Comparison of ENCODE assay signal across 1 cellular context in the genomic region with DNA sequence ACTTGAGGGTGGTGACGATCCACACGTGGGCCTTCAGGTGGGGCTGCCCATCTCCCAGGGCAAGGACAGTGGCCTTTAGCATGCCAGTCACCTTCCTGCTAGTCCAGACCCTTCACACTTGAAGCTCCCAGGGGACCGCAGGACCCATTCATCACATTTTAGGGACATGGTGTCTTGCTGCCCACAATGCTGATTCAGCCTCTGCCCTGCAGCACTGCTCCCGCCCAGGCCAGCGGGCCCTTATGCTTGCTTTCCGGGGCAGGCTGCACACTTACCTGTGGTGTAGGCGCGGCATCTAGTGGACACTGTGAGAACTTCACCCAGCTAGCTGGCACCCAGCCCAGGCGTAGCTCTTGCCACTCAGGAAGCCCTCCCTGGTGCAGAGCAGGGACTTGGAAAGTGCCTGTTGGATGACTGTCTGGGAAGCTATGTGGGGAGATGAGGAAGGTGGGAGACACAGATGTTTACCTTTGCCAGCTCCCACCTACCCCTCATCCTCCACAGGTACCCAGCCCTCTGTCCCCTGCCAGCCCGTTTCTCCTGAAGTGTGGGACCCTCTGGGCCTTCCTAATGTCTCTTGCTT.
TF ChIP-seq lines count a peak whose summit lies in the region.

No MANE protein-coding gene starts in this region.

TF ChIP-seq in HepG2, 621 proteins besides CTCF, POLR2A, EP300 and RAD21 (continued from another document and continues in another):
- TF ChIP-seq, protein P1, sequence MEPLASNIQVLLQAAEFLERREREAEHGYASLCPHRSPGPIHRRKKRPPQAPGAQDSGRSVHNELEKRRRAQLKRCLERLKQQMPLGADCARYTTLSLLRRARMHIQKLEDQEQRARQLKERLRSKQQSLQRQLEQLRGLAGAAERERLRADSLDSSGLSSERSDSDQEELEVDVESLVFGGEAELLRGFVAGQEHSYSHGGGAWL (CRISPR knock-in tag; IDR thresholded peaks at IDR 0.05) = peak; percentile 59; the same call in 1 of the 2 replicates
- TF ChIP-seq MAFF (IDR thresholded peaks at IDR 0.05; ENCODE audit: low read depth, low read length) (0 out of 2 replicates have a peak, but pooled peaks have one; percentile 42), PRPF4 (IDR thresholded peaks at IDR 0.05; ENCODE audit: low read depth, low read length, poor library complexity, severe bottlenecking) (no peak), ZFX (CRISPR knock-in tag; IDR thresholded peaks at IDR 0.05; ENCODE audit: low read depth) (peak; percentile 41; the same call in 1 of the 2 replicates), SOX6 (IDR thresholded peaks at IDR 0.05) (no peak), SOX6 (CRISPR knock-in tag; IDR thresholded peaks at IDR 0.05) (peak; percentile 23; the same call in 1 of the 2 replicates), PRMT3 (CRISPR knock-in tag; IDR thresholded peaks at IDR 0.05; ENCODE audit: borderline replicate concordance, low read depth) (no peak), HOXA5 (CRISPR knock-in tag; IDR thresholded peaks at IDR 0.05) (0 out of 2 replicates have a peak, but pooled peaks have one; percentile 26), KAT2B (IDR thresholded peaks at IDR 0.05; ENCODE audit: borderline replicate concordance, low read depth, low read length) (no peak), HNRNPUL1 (IDR thresholded peaks at IDR 0.05; ENCODE audit: low read depth, low read length) (no peak), ZNF205 (CRISPR knock-in tag; IDR thresholded peaks at IDR 0.05) (0 out of 2 replicates have a peak, but pooled peaks have one; percentile 47), SIN3B (IDR thresholded peaks at IDR 0.05; ENCODE audit: low read length) (no peak), ZFP90 (CRISPR knock-in tag; IDR thresholded peaks at IDR 0.05; ENCODE audit: borderline replicate concordance) (peak; percentile 82; the same call in 1 of the 2 replicates), ZEB1 (IDR thresholded peaks at IDR 0.05; ENCODE audit: insufficient replicate concordance, low read depth) (no peak), MIER3 (CRISPR knock-in tag; IDR thresholded peaks at IDR 0.05; ENCODE audit: borderline replicate concordance) (peak; percentile 65; the same call in 1 of the 2 replicates), MIER2 (CRISPR knock-in tag; IDR thresholded peaks at IDR 0.05) (0 out of 2 replicates have a peak, but pooled peaks have one; percentile 61), ZNF75D (CRISPR knock-in tag; IDR thresholded peaks at IDR 0.05; ENCODE audit: borderline replicate concordance) (no peak), RELA (CRISPR knock-in tag; IDR thresholded peaks at IDR 0.05) (no peak), BRD4 (CRISPR knock-in tag; IDR thresholded peaks at IDR 0.05) (no peak), ZBTB7B (CRISPR knock-in tag; IDR thresholded peaks at IDR 0.05) (0 out of 2 replicates have a peak, but pooled peaks have one; percentile 21), ZNF670 (CRISPR knock-in tag; IDR thresholded peaks at IDR 0.05; ENCODE audit: borderline replicate concordance) (no peak), TEAD3 (CRISPR knock-in tag; optimal IDR thresholded peaks at IDR 0.05; ENCODE audit: borderline replicate concordance) (peak; percentile 75), ZFYVE20 (CRISPR knock-in tag; IDR thresholded peaks at IDR 0.05; ENCODE audit: borderline replicate concordance, low read depth) (no peak), SOX5 (CRISPR knock-in tag; IDR thresholded peaks at IDR 0.05; ENCODE audit: borderline replicate concordance) (peak; percentile 36; the same call in 1 of the 2 replicates), ZBTB1 (CRISPR knock-in tag; IDR thresholded peaks at IDR 0.05; ENCODE audit: borderline replicate concordance) (no peak), JUNB (CRISPR knock-in tag; IDR thresholded peaks at IDR 0.05; ENCODE audit: borderline replicate concordance) (no peak), KDM2A (CRISPR knock-in tag; IDR thresholded peaks at IDR 0.05; ENCODE audit: borderline replicate concordance, low read depth) (peak; percentile 72; the same call in 1 of the 2 replicates), ZSCAN31 (CRISPR knock-in tag; IDR thresholded peaks at IDR 0.05; ENCODE audit: low read depth) (0 out of 2 replicates have a peak, but pooled peaks have one; percentile 71), CBFB (CRISPR knock-in tag; IDR thresholded peaks at IDR 0.05) (peak; percentile 66; the same call in 1 of the 2 replicates), ZNF607 (CRISPR knock-in tag; IDR thresholded peaks at IDR 0.05; ENCODE audit: borderline replicate concordance) (no peak), FOXA3 (CRISPR knock-in tag; IDR thresholded peaks at IDR 0.05) (peak; percentile 54; the same call in 1 of the 2 replicates), ZNF350 (CRISPR knock-in tag; IDR thresholded peaks at IDR 0.05; ENCODE audit: borderline replicate concordance, low read depth) (peak; percentile 61; the same call in 1 of the 2 replicates), CCAR2 (optimal IDR thresholded peaks at IDR 0.05; ENCODE audit: low read depth, low read length) (no peak), FOSL2 (CRISPR knock-in tag; IDR thresholded peaks at IDR 0.05) (0 out of 2 replicates have a peak, but pooled peaks have one; percentile 34)
- TF ChIP-seq, protein P2, sequence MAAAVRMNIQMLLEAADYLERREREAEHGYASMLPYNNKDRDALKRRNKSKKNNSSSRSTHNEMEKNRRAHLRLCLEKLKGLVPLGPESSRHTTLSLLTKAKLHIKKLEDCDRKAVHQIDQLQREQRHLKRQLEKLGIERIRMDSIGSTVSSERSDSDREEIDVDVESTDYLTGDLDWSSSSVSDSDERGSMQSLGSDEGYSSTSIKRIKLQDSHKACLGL (CRISPR knock-in tag; IDR thresholded peaks at IDR 0.05) = no peak
- TF ChIP-seq, protein P3, sequence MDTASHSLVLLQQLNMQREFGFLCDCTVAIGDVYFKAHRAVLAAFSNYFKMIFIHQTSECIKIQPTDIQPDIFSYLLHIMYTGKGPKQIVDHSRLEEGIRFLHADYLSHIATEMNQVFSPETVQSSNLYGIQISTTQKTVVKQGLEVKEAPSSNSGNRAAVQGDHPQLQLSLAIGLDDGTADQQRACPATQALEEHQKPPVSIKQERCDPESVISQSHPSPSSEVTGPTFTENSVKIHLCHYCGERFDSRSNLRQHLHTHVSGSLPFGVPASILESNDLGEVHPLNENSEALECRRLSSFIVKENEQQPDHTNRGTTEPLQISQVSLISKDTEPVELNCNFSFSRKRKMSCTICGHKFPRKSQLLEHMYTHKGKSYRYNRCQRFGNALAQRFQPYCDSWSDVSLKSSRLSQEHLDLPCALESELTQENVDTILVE (CRISPR knock-in tag; IDR thresholded peaks at IDR 0.05) = 0 out of 2 replicates have a peak, but pooled peaks have one; percentile 29
- TF ChIP-seq, protein P4, sequence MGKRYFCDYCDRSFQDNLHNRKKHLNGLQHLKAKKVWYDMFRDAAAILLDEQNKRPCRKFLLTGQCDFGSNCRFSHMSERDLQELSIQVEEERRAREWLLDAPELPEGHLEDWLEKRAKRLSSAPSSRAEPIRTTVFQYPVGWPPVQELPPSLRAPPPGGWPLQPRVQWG (CRISPR knock-in tag; IDR thresholded peaks at IDR 0.05; ENCODE audit: borderline replicate concordance, low read depth) = no peak
- TF ChIP-seq, protein P5, sequence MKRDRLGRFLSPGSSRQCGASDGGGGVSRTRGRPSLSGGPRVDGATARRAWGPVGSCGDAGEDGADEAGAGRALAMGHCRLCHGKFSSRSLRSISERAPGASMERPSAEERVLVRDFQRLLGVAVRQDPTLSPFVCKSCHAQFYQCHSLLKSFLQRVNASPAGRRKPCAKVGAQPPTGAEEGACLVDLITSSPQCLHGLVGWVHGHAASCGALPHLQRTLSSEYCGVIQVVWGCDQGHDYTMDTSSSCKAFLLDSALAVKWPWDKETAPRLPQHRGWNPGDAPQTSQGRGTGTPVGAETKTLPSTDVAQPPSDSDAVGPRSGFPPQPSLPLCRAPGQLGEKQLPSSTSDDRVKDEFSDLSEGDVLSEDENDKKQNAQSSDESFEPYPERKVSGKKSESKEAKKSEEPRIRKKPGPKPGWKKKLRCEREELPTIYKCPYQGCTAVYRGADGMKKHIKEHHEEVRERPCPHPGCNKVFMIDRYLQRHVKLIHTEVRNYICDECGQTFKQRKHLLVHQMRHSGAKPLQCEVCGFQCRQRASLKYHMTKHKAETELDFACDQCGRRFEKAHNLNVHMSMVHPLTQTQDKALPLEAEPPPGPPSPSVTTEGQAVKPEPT (CRISPR knock-in tag; IDR thresholded peaks at IDR 0.05; ENCODE audit: low read depth) = 0 out of 2 replicates have a peak, but pooled peaks have one; percentile 73
- TF ChIP-seq, protein P6, sequence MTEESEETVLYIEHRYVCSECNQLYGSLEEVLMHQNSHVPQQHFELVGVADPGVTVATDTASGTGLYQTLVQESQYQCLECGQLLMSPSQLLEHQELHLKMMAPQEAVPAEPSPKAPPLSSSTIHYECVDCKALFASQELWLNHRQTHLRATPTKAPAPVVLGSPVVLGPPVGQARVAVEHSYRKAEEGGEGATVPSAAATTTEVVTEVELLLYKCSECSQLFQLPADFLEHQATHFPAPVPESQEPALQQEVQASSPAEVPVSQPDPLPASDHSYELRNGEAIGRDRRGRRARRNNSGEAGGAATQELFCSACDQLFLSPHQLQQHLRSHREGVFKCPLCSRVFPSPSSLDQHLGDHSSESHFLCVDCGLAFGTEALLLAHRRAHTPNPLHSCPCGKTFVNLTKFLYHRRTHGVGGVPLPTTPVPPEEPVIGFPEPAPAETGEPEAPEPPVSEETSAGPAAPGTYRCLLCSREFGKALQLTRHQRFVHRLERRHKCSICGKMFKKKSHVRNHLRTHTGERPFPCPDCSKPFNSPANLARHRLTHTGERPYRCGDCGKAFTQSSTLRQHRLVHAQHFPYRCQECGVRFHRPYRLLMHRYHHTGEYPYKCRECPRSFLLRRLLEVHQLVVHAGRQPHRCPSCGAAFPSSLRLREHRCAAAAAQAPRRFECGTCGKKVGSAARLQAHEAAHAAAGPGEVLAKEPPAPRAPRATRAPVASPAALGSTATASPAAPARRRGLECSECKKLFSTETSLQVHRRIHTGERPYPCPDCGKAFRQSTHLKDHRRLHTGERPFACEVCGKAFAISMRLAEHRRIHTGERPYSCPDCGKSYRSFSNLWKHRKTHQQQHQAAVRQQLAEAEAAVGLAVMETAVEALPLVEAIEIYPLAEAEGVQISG (CRISPR knock-in tag; IDR thresholded peaks at IDR 0.05) = no peak
- TF ChIP-seq, protein P7, sequence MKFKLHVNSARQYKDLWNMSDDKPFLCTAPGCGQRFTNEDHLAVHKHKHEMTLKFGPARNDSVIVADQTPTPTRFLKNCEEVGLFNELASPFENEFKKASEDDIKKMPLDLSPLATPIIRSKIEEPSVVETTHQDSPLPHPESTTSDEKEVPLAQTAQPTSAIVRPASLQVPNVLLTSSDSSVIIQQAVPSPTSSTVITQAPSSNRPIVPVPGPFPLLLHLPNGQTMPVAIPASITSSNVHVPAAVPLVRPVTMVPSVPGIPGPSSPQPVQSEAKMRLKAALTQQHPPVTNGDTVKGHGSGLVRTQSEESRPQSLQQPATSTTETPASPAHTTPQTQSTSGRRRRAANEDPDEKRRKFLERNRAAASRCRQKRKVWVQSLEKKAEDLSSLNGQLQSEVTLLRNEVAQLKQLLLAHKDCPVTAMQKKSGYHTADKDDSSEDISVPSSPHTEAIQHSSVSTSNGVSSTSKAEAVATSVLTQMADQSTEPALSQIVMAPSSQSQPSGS (CRISPR knock-in tag; IDR thresholded peaks at IDR 0.05) = 0 out of 2 replicates have a peak, but pooled peaks have one; percentile 43
- TF ChIP-seq, protein P8, sequence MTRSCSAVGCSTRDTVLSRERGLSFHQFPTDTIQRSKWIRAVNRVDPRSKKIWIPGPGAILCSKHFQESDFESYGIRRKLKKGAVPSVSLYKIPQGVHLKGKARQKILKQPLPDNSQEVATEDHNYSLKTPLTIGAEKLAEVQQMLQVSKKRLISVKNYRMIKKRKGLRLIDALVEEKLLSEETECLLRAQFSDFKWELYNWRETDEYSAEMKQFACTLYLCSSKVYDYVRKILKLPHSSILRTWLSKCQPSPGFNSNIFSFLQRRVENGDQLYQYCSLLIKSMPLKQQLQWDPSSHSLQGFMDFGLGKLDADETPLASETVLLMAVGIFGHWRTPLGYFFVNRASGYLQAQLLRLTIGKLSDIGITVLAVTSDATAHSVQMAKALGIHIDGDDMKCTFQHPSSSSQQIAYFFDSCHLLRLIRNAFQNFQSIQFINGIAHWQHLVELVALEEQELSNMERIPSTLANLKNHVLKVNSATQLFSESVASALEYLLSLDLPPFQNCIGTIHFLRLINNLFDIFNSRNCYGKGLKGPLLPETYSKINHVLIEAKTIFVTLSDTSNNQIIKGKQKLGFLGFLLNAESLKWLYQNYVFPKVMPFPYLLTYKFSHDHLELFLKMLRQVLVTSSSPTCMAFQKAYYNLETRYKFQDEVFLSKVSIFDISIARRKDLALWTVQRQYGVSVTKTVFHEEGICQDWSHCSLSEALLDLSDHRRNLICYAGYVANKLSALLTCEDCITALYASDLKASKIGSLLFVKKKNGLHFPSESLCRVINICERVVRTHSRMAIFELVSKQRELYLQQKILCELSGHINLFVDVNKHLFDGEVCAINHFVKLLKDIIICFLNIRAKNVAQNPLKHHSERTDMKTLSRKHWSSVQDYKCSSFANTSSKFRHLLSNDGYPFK (CRISPR knock-in tag; IDR thresholded peaks at IDR 0.05; ENCODE audit: borderline replicate concordance) = peak; percentile 28; the same call in 1 of the 2 replicates
- TF ChIP-seq, protein P9, sequence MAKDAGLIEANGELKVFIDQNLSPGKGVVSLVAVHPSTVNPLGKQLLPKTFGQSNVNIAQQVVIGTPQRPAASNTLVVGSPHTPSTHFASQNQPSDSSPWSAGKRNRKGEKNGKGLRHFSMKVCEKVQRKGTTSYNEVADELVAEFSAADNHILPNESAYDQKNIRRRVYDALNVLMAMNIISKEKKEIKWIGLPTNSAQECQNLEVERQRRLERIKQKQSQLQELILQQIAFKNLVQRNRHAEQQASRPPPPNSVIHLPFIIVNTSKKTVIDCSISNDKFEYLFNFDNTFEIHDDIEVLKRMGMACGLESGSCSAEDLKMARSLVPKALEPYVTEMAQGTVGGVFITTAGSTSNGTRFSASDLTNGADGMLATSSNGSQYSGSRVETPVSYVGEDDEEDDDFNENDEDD (CRISPR knock-in tag; IDR thresholded peaks at IDR 0.05; ENCODE audit: borderline replicate concordance) = 0 out of 2 replicates have a peak, but pooled peaks have one; percentile 26
- TF ChIP-seq, protein P10, sequence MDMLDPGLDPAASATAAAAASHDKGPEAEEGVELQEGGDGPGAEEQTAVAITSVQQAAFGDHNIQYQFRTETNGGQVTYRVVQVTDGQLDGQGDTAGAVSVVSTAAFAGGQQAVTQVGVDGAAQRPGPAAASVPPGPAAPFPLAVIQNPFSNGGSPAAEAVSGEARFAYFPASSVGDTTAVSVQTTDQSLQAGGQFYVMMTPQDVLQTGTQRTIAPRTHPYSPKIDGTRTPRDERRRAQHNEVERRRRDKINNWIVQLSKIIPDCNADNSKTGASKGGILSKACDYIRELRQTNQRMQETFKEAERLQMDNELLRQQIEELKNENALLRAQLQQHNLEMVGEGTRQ (IDR thresholded peaks at IDR 0.05; ENCODE audit: low read depth, low read length) = no peak
- TF ChIP-seq, protein P10 (CRISPR knock-in tag; IDR thresholded peaks at IDR 0.05; ENCODE audit: borderline replicate concordance) = no peak
